Comparison of ENCODE assay signal across 1 cellular context in genomic region chr22:44019846-44020245, GRCh38.
TF ChIP-seq lines count a peak whose summit lies in the region.

No MANE protein-coding gene starts in this region.

TF ChIP-seq in endothelial cell of umbilical vein, 7 proteins besides CTCF, POLR2A, EP300 and RAD21 (continued from another document):
- TF ChIP-seq JUN (IDR thresholded peaks at IDR 0.05; ENCODE audit: borderline replicate concordance, insufficient read depth, insufficient read length, low read depth), result no peak
